17 cellular contexts compared by ENCODE assay signal in the genomic region with DNA sequence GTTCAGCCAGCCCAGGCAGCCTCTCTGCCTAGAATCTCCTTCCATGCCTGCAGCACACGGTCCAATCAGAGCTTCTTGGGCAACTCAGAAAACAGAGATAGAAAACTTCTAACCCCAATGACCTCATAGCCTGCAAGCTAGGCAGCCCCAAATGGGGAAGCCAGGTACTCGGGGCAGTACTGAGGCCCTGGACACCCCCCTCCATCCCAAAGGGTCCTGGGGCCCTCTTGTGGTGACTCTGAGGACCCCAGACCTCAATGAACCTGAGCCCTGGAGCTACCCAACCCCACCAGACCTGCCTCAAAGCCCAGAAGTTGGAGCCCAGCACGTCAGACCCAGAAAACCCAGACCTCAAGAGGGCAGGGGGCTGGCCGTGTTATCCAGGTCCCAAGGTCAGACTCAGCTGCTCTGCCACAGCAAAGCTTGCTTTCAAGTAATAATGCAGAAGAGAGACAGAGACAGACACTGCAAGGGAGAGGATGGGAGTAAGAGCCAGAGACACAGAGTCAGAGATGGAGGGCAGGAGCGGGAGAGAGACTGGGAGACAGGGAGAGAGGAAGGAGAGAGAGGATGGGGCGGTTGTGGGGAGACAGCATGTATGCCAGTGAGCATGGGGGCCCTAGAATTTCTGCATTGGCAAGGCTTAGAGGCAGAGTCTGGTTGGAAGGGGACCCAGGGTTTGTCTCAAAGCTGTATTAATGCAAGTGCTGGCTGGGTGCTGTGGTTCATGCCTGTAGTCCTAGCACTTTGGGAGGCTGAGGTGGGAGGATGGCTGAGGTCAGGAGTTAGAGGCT. TPM values are rescaled to one million over a fixed set of nuclear protein-coding genes. Genes with fewer than 3 reads are reported as not detected.
DNase-seq lines count a peak whose midpoint lies in the region; ATAC-seq, FAIRE-seq and TF ChIP-seq lines count a peak whose summit lies in the region.
"Had no signal": no experiment of that assay in that cellular context is flagged by ENCODE, and none has a peak within 500 bp of the region (broad histone marks: within the 10 kb centered on the region; RNA-seq: fewer than 3 reads in every experiment).

No MANE protein-coding gene starts in this region.

- TF ChIP-seq RAD21 in A549 (conservative IDR thresholded peaks at IDR 0.05 in 1 of 2, IDR thresholded peaks at IDR 0.05 in 1 of 2), result peak in 1 of 2 experiments; percentile 26; a peak in 1 of 5 replicates

- no peaks in the 10 kb centered on the region for H3K9me3 ChIP-seq in A549
- H3K9me3 ChIP-seq in OCI-LY3 (ENCODE audit: insufficient read depth, low read length), result no peaks in the 10 kb centered on the region
- H3K9me3 ChIP-seq: lower lobe of right lung had no signal

- no peak for FAIRE-seq in A549 (lab: Jason Lieb, UNC)
- FAIRE-seq: HTR-8/SVneo had no signal

- ATAC-seq in A549 (peak; percentile 10 to 48; a peak in 4 of 6 replicates), GM18511 (IDR thresholded peaks at IDR 0.05; ENCODE audit: unreplicated experiment) (no peak), GM18519 (IDR thresholded peaks at IDR 0.05; ENCODE audit: low FRiP score, unreplicated experiment) (no peak)
- ATAC-seq: lower lobe of right lung had no signal

- H3K27ac ChIP-seq in A549 (no peak overlapping the region), OCI-LY3 (ENCODE audit: low read length) (no peak overlapping the region)
- H3K27ac ChIP-seq: lower lobe of right lung had no signal

- no peak overlapping the region for H3K4me2 ChIP-seq in A549
- H3K4me2 ChIP-seq in OCI-LY3 (ENCODE audit: low read length), result no peak overlapping the region

- no peak for TF ChIP-seq EP300 in A549 (IDR thresholded peaks at IDR 0.05)

- TF ChIP-seq CTCF in A549 (IDR thresholded peaks at IDR 0.05) (no peak), GM12872 (IDR thresholded peaks at IDR 0.05; ENCODE audit: insufficient read depth, low read depth, low read length) (peak; percentile 11; the same call in 1 of the 3 replicates), OCI-LY3 (IDR thresholded peaks at IDR 0.05; ENCODE audit: low read depth, low read length) (peak; percentile 23; the same call in 1 of the 2 replicates), glutamatergic neuron (IDR thresholded peaks at IDR 0.05; ENCODE audit: partially characterized antibody, unreplicated experiment) (no peak)

- H3K27me3 ChIP-seq in OCI-LY3 (ENCODE audit: low read depth, low read length), result no peaks in the 10 kb centered on the region

- H3K36me3 ChIP-seq in OCI-LY3 (replicated peaks; ENCODE audit: low read depth, low read length), result no peaks in the 10 kb centered on the region
- H3K36me3 ChIP-seq: lower lobe of right lung had no signal

- no peak for TF ChIP-seq POLR2A in A549 (IDR thresholded peaks at IDR 0.05; ENCODE audit: low read length)

- peaks cover 11% of the 10 kb centered on the region for H3K27me3 Mint-ChIP-seq in glutamatergic neuron (ENCODE audit: unreplicated experiment)

- WGBS in A549 (ENCODE audit: missing lambda C conversion rate), result 71% methylated on average over 6 of the region's 6 CpGs

- H3K9ac ChIP-seq in OCI-LY3 (ENCODE audit: low read length), result no peak overlapping the region

- no peaks in the 10 kb centered on the region for H3K79me2 ChIP-seq in OCI-LY3 (ENCODE audit: low read length)

- no peaks in the 10 kb centered on the region for H3K36me3 Mint-ChIP-seq in glutamatergic neuron (ENCODE audit: unreplicated experiment)

- H3K4me3 ChIP-seq in A549 (no peak overlapping the region), OCI-LY3 (ENCODE audit: low read length) (no peak overlapping the region)
- H3K4me3 ChIP-seq: lower lobe of right lung had no signal

- no peaks in the 10 kb centered on the region for H4K20me1 ChIP-seq in OCI-LY3 (ENCODE audit: insufficient read depth, low read length)

- H3K4me1 ChIP-seq in A549 (no peaks in the 10 kb centered on the region), OCI-LY3 (ENCODE audit: low read length) (peaks cover 4% of the 10 kb centered on the region; the same call in 1 of the 2 replicates)
- H3K4me1 ChIP-seq: lower lobe of right lung had no signal

- peaks cover 8% of the 10 kb centered on the region for H3K9me3 Mint-ChIP-seq in glutamatergic neuron (ENCODE audit: unreplicated experiment)
- H3K9me3 Mint-ChIP-seq: CD14-positive monocyte had no signal

- peak overlapping the region; percentile 59 for H3K27ac Mint-ChIP-seq in glutamatergic neuron (ENCODE audit: unreplicated experiment)

- peaks cover 26% of the 10 kb centered on the region for H3K4me1 Mint-ChIP-seq in glutamatergic neuron (ENCODE audit: low read depth, unreplicated experiment)

- no peak overlapping the region for H3K4me3 Mint-ChIP-seq in glutamatergic neuron (ENCODE audit: unreplicated experiment)
- H3K4me3 Mint-ChIP-seq: CD14-positive monocyte had no signal

- POLR2A ChIA-PET in A549 (lab: Yijun Ruan, JAX), result interaction anchor here (0.5 kb wide), 1 partner anchor 115 kb away, joined by 7 read pairs; no protein-coding TSS in a partner anchor

- H2AFZ ChIP-seq in OCI-LY3 (ENCODE audit: low read depth, low read length), result no peak overlapping the region

- DNase-seq in A549 (ENCODE audit: low read depth in 1 of 2, low spot score in 1 of 2), result no peak
- no peak for DNase-seq in glutamatergic neuron
- no peak for DNase-seq in mesenteric fat pad (ENCODE audit: low spot score)
- DNase-seq in SHP77 treated with DMSO at 0.1 percent for 48 hours (lab: John Stamatoyannopoulos, UW), result no peak
- DNase-seq: activated CD8-positive, alpha-beta memory T cell treated with anti-CD3 and anti-CD28 coated beads, Interleukin-2, amount 50 U/mL, for 4 hours; anterior cingulate cortex; GOT3; lower lobe of right lung; stimulated activated CD4-positive, alpha-beta T cell treated with anti-CD3 and anti-CD28 coated beads, Interleukin-2, amount 100 ng/mL, for 24 hours; stimulated activated naive CD4-positive, alpha-beta T cell treated with Interleukin-2 at 50 U/mL for 16 hours; T-helper 9 cell had no signal

- CTCF ChIA-PET in A549 (lab: Yijun Ruan, JAX), result interaction anchor here (0.5 to 6.0 kb wide), 13 partner anchors 9 to 416 kb away, joined by 3 to 49 read pairs (median 4); a partner anchor contains a TSS

TF ChIP-seq in A549, 52 proteins besides CTCF, POLR2A, EP300 and RAD21:
- TF ChIP-seq ZSCAN20 (CRISPR knock-in tag; IDR thresholded peaks at IDR 0.05) (no peak), CHD2 (IDR thresholded peaks at IDR 0.05; ENCODE audit: low read length, partially characterized antibody) (no peak), HOXA7 (CRISPR knock-in tag; IDR thresholded peaks at IDR 0.05) (no peak)

RNA-seq across cellular contexts. Expression of a gene that starts 28.2 kb away (rescaled TPM):
- polyA plus RNA-seq in A549 (2011; rRNA removed) (11.8 and 14.0 TPM in 2 replicates), A549 (2017; fragmentation: RNase III; extraction: RNeasy Plus Mini Kit Qiagen cat#74134 plus additional on column Dnase treatment) (11.8 to 13.1 TPM (median 12.2 TPM) in 3 replicates)
- 7.3 and 9.6 TPM in 2 replicates for polyA plus RNA-seq in A549 (2012; cell fraction: cytosol; rRNA removed)
- 4.0 and 6.0 TPM in 2 replicates for polyA plus RNA-seq in A549 (2012; cell fraction: nucleus; rRNA removed)
- 14.4 and 16.4 TPM in 2 replicates for polyA minus RNA-seq in A549 (2011; rRNA and poly(A)+ RNA removed)
- total RNA-seq in glutamatergic neuron (ENCODE audit: unreplicated experiment) (15.7 TPM), mesenteric fat pad (19.7 TPM)

Comparison
In these comparisons a context has a peak if more than half of its experiments do, and no peak if none do; other contexts are left out.
1. ATAC-seq: peak in A549 (2 of 2); none in GM18511 (single experiment) and GM18519 (single experiment).
2. CTCF ChIP-seq: peak in GM12872 (single experiment) and OCI-LY3 (single experiment); none in A549 (single experiment) and glutamatergic neuron (single experiment).